8 cellular contexts compared by ENCODE assay signal in the genomic region with DNA sequence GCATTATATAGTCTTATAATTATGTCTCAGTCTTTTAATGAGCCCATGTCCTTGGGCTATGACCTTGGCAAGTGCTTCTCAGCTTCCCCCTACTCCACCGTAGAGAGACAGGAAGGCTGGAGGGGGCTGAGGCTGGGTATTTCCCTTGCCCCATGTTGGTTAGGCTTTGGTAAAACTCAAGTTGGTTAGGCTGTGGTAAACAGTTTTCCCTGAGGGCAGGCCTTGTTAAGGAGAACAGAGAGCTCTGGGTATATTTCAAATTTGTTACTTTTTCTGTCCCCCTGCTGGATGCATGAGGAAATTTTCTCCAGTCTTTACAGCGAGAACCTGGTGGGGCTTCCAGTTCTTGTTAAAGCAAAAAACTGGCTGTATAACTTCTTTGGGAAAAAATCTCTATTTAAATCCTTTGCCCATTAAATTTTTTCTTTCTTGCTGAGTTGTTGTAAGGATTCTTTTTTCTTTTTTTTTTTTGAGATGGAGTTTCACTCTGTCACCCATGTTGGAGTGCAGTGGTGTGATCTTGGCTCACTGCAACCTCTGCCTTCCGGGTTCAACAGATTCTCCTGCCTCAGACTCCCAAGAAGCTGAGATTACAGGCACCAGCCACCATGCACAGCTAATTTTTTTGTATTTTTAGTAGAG. TPM values are rescaled to one million over a fixed set of nuclear protein-coding genes. Genes with fewer than 3 reads are reported as not detected.
DNase-seq lines count a peak whose midpoint lies in the region; ATAC-seq and TF ChIP-seq lines count a peak whose summit lies in the region.

No MANE protein-coding gene starts in this region.

- H3K36me3 ChIP-seq in BJ (ENCODE audit: control insufficient read depth, insufficient read depth, low read length) (no peaks in the 10 kb centered on the region), thoracic aorta (no peaks in the 10 kb centered on the region)

- H3K9me3 Mint-ChIP-seq in activated T-helper 17 cell treated with anti-CD3 and anti-CD28 coated beads, Interleukin-2, amount 50 U/mL, for 72 hours: peaks cover 9% of the 10 kb centered on the region

- peak overlapping the region; percentile 80 for H3K27ac Mint-ChIP-seq in activated T-helper 17 cell treated with anti-CD3 and anti-CD28 coated beads, Interleukin-2, amount 50 U/mL, for 72 hours

- ATAC-seq in GM18861 (IDR thresholded peaks at IDR 0.05; ENCODE audit: unreplicated experiment) (peak; percentile 69), right cardiac atrium (peak; percentile 52 to 72), thoracic aorta (ENCODE audit: insufficient number of reproducible peaks, low FRiP score, low read depth) (no peak), HG03097 (IDR thresholded peaks at IDR 0.05; ENCODE audit: low FRiP score, unreplicated experiment) (no peak), GM18858 (IDR thresholded peaks at IDR 0.05; ENCODE audit: unreplicated experiment) (no peak)
- ATAC-seq in activated T-helper 17 cell treated with anti-CD3 and anti-CD28 coated beads, Interleukin-2, amount 50 U/mL, for 72 hours (replicated peaks): peak; percentile 81

- H3K27ac ChIP-seq in right cardiac atrium (ENCODE audit: low read length): no peak overlapping the region
- no peak overlapping the region for H3K27ac ChIP-seq in thoracic aorta

- no peaks in the 10 kb centered on the region for H3K9me3 ChIP-seq in right cardiac atrium (ENCODE audit: control insufficient read depth, low read length)
- no peaks in the 10 kb centered on the region for H3K9me3 ChIP-seq in thoracic aorta

- CTCF ChIA-PET in BJ (lab: Yijun Ruan, JAX): interaction anchor here (0.6 to 2.6 kb wide), 16 partner anchors 9 to 137 kb away, joined by 3 to 18 read pairs (median 6); a partner anchor contains a TSS

- 67% methylated on average over 3 of the region's 3 CpGs for WGBS in right cardiac atrium

- intact Hi-C loops in right cardiac atrium (cut with DNase I): no loop called here

- H3K36me3 Mint-ChIP-seq in activated T-helper 17 cell treated with anti-CD3 and anti-CD28 coated beads, Interleukin-2, amount 50 U/mL, for 72 hours (ENCODE audit: low read depth): peaks cover 6% of the 10 kb centered on the region

- peak overlapping the region; percentile 32 for H3K4me3 Mint-ChIP-seq in activated T-helper 17 cell treated with anti-CD3 and anti-CD28 coated beads, Interleukin-2, amount 50 U/mL, for 72 hours

- no peaks in the 10 kb centered on the region for H3K27me3 Mint-ChIP-seq in activated T-helper 17 cell treated with anti-CD3 and anti-CD28 coated beads, Interleukin-2, amount 50 U/mL, for 72 hours

- peaks cover 2% of the 10 kb centered on the region for H3K4me1 ChIP-seq in right cardiac atrium (ENCODE audit: control insufficient read depth, insufficient read depth, low read length)
- H3K4me1 ChIP-seq in thoracic aorta (ENCODE audit: control insufficient read depth in 1 of 2, low read depth in 2 of 2): no peaks in the 10 kb centered on the region

- TF ChIP-seq CTCF in BJ (IDR thresholded peaks at IDR 0.05; ENCODE audit: insufficient read depth, low read depth, low read length) (peak; percentile 57), thoracic aorta (IDR thresholded peaks at IDR 0.05) (peak; percentile 69)

- DNase-seq in BJ (ENCODE audit: low read depth): no peak
- DNase-seq in LoVo (ENCODE audit: low spot score): peak; percentile 13
- DNase-seq in right cardiac atrium: no peak
- no peak for DNase-seq in thoracic aorta (ENCODE audit: low spot score)

- no peak overlapping the region for H3K4me3 ChIP-seq in BJ (ENCODE audit: low read depth, low read length)
- H3K4me3 ChIP-seq in right cardiac atrium (ENCODE audit: low read length): no peak overlapping the region
- no peak overlapping the region for H3K4me3 ChIP-seq in thoracic aorta

- peaks cover 50% of the 10 kb centered on the region for H3K4me1 Mint-ChIP-seq in activated T-helper 17 cell treated with anti-CD3 and anti-CD28 coated beads, Interleukin-2, amount 50 U/mL, for 72 hours

- H3K27me3 ChIP-seq in BJ (ENCODE audit: control insufficient read depth, insufficient read depth, low read length) (no peaks in the 10 kb centered on the region), right cardiac atrium (ENCODE audit: control insufficient read depth, insufficient read depth) (no peaks in the 10 kb centered on the region), thoracic aorta (replicated peaks; ENCODE audit: insufficient read depth) (no peaks in the 10 kb centered on the region)

- POLR2A ChIA-PET in BJ (lab: Charles Lee): no interaction called here

RNA-seq across cellular contexts. Expression of a gene that starts 12.2 kb away (rescaled TPM):
- 2.5 and 7.3 TPM in 2 replicates for polyA plus RNA-seq in BJ (2011; rRNA removed)
- polyA minus RNA-seq in BJ (2011; rRNA and poly(A)+ RNA removed): 6.2 and 9.1 TPM in 2 replicates
- total RNA-seq in activated T-helper 17 cell treated with anti-CD3 and anti-CD28 coated beads, Interleukin-2, amount 50 U/mL, for 72 hours: 1 to 10 TPM in 1 of 2 donors, under 1 TPM in 1; 0.26 to 1.5 TPM
- 10 to 100 TPM; 12.4 to 19.2 (median 14.9) TPM for total RNA-seq in right cardiac atrium
- 6.4 TPM for polyA plus RNA-seq in right cardiac atrium
- 10 to 100 TPM; 62.3 to 73.5 TPM for total RNA-seq in thoracic aorta

RNA-seq across cellular contexts. Expression of a gene that starts 15.3 kb away (rescaled TPM):
- polyA plus RNA-seq in BJ (2011; rRNA removed) (68.9 and 82.3 TPM in 2 replicates), right cardiac atrium (44.7 TPM)
- polyA minus RNA-seq in BJ (2011; rRNA and poly(A)+ RNA removed): 32.7 and 47.1 TPM in 2 replicates
- 10 to 100 TPM; 65.8 to 74.7 TPM for total RNA-seq in activated T-helper 17 cell treated with anti-CD3 and anti-CD28 coated beads, Interleukin-2, amount 50 U/mL, for 72 hours
- total RNA-seq in right cardiac atrium (10 to 100 TPM; 36.7 to 45.1 (median 41.9) TPM), thoracic aorta (10 to 100 TPM; 20.6 to 53.6 TPM)

RNA-seq across cellular contexts. Expression of a gene that starts 48.6 kb away (rescaled TPM):
- polyA plus RNA-seq in BJ (2011; rRNA removed): 69.7 and 77.6 TPM in 2 replicates
- 48.0 and 60.2 TPM in 2 replicates for polyA minus RNA-seq in BJ (2011; rRNA and poly(A)+ RNA removed)
- total RNA-seq in activated T-helper 17 cell treated with anti-CD3 and anti-CD28 coated beads, Interleukin-2, amount 50 U/mL, for 72 hours: 100 to 1,000 TPM in 1 of 2 donors, 10 to 100 TPM in 1; 75.7 to 172 TPM
- total RNA-seq in right cardiac atrium: 10 to 100 TPM; 56.7 to 98.3 (median 78.2) TPM
- 52.6 TPM for polyA plus RNA-seq in right cardiac atrium
- total RNA-seq in thoracic aorta: 10 to 100 TPM; 66.7 to 75.6 TPM

RNA-seq across cellular contexts. Expression of a gene that starts 55.8 kb away (rescaled TPM):
- polyA plus RNA-seq in BJ (2011; rRNA removed) (158 and 205 TPM in 2 replicates), right cardiac atrium (100 TPM)
- 98.3 and 126 TPM in 2 replicates for polyA minus RNA-seq in BJ (2011; rRNA and poly(A)+ RNA removed)
- 100 to 1,000 TPM in 1 of 2 donors, 10 to 100 TPM in 1; 82.2 to 106 TPM for total RNA-seq in activated T-helper 17 cell treated with anti-CD3 and anti-CD28 coated beads, Interleukin-2, amount 50 U/mL, for 72 hours
- total RNA-seq in right cardiac atrium (100 to 1,000 TPM in 2 of 4 donors, 10 to 100 TPM in 2; 96.9 to 115 (median 99.1) TPM), thoracic aorta (10 to 100 TPM; 39.5 to 40.0 TPM)

Comparison
In these comparisons a context has a peak if more than half of its experiments do, and no peak if none do; other contexts are left out.
1. ATAC-seq: peak in GM18861 (single experiment), activated T-helper 17 cell treated with anti-CD3 and anti-CD28 coated beads, Interleukin-2, amount 50 U/mL, for 72 hours (single experiment) and right cardiac atrium (2 of 2); none in thoracic aorta (single experiment), HG03097 (single experiment) and GM18858 (single experiment).
2. RNA of a gene that starts 12.2 kb away (total RNA-seq): 62.3 to 73.5 TPM in thoracic aorta and 12.4 to 19.2 TPM in right cardiac atrium; 0.26 to 1.5 TPM in activated T-helper 17 cell treated with anti-CD3 and anti-CD28 coated beads, Interleukin-2, amount 50 U/mL, for 72 hours; every median in the first group is over 4 times any median in the second.